Comparison of ENCODE assay signal across 24 cellular contexts in genomic region chr9:75687359-75687953, GRCh38.
"Had no signal": no experiment of that assay in that cellular context is flagged by ENCODE, and none has a peak within 500 bp of the region (broad histone marks: within the 10 kb centered on the region; RNA-seq: fewer than 3 reads in every experiment).

No MANE protein-coding gene starts in this region.

- H3K27ac ChIP-seq: lower lobe of right lung, pancreas, prostate gland, skin epidermis, stomach, testis, thyroid gland, transverse colon, upper lobe of left lung, vagina had no signal

- H3K36me3 ChIP-seq: lower lobe of right lung, pancreas, prostate gland, stomach, thyroid gland, transverse colon, upper lobe of left lung, vagina had no signal

- H3K4me3 ChIP-seq: lower lobe of right lung, pancreas, prostate gland, skin epidermis, stomach, testis, thyroid gland, transverse colon, upper lobe of left lung, vagina had no signal

- H3K9me3 ChIP-seq: lower lobe of right lung, pancreas, prostate gland, stomach, testis, thyroid gland, transverse colon, upper lobe of left lung, vagina had no signal

- H3K27me3 ChIP-seq: pancreas, stomach, testis, thyroid gland, transverse colon, upper lobe of left lung, vagina had no signal

- DNase-seq: hypothalamus; immature natural killer cell; kidney; lower lobe of right lung; mammary epithelial cell; mesenchymal stem cell; naive thymus-derived CD8-positive, alpha-beta T cell; nucleus accumbens; pancreas; stimulated activated CD4-positive, alpha-beta T cell treated with anti-CD3 and anti-CD28 coated beads, Interleukin-12 subunit alpha, Interleukin-12 subunit beta, amount 100 ng/mL, for 4 hours; stimulated activated CD4-positive, alpha-beta T cell treated with anti-CD3 and anti-CD28 coated beads, Interleukin-15, amount 100 ng/mL, for 24 hours; stimulated activated CD4-positive, alpha-beta T cell treated with anti-CD3 and anti-CD28 coated beads, Interleukin-2, amount 100 ng/mL, for 24 hours; stimulated activated CD4-positive, alpha-beta T cell treated with anti-CD3 and anti-CD28 coated beads, Interleukin-4, amount 100 ng/mL, for 1 hour; stimulated activated naive B cell treated with anti-CD40 and anti-IgM and Interleukin-4, amounts not matched to agents 10 μg/mL and 1 μg/mL and 100 μg/mL, for 72 hours; stimulated activated naive CD8-positive, alpha-beta T cell treated with anti-CD3 and anti-CD28 coated beads, Interleukin-15, Interleukin-2, amounts not matched to agents 100 U/mL and 50 U/mL, for 24 hours; stomach; testis; transverse colon; upper lobe of left lung had no signal

- H3K4me1 ChIP-seq: lower lobe of right lung, pancreas, prostate gland, stomach, thyroid gland, transverse colon, upper lobe of left lung, vagina had no signal

- ATAC-seq: lower lobe of right lung; naive thymus-derived CD8-positive, alpha-beta T cell; pancreas; sciatic nerve; stimulated activated naive CD8-positive, alpha-beta T cell treated with anti-CD3 and anti-CD28 coated beads, Interleukin-15, Interleukin-2, amounts not matched to agents 100 U/mL and 50 U/mL, for 24 hours had no signal
